In genomic region chr1:88731475-88731874, GRCh38 we compare ENCODE assay signal across 9 cellular contexts. TPM values are rescaled to one million over a fixed set of nuclear protein-coding genes. Genes with fewer than 3 reads are reported as not detected.
DNase-seq lines count a peak whose midpoint lies in the region; ATAC-seq and TF ChIP-seq lines count a peak whose summit lies in the region.
"Had no signal": no experiment of that assay in that cellular context is flagged by ENCODE, and none has a peak within 500 bp of the region (broad histone marks: within the 10 kb centered on the region; RNA-seq: fewer than 3 reads in every experiment).

No MANE protein-coding gene starts in this region.

- TF ChIP-seq CTCF in fibroblast of lung (conservative IDR thresholded peaks at IDR 0.05 in 1 of 2, IDR thresholded peaks at IDR 0.05 in 1 of 2; ENCODE audit: low read depth in 1 of 2, low read length in 2 of 2) (no peak), psoas muscle (IDR thresholded peaks at IDR 0.05) (no peak)

- H3K4me3 ChIP-seq in fibroblast of lung (replicated peaks in 1 of 4; ENCODE audit: control extremely low read depth in 1 of 4, insufficient read depth in 1 of 4, low read depth in 3 of 4, low read length in 4 of 4) (peak overlapping the region in 3 of 4 experiments; percentile 14 to 39 (median 35)), psoas muscle (no peak overlapping the region)

- peak overlapping the region; percentile 61 for H3K27ac ChIP-seq in fibroblast of lung (ENCODE audit: insufficient read depth, low read length)
- H3K27ac ChIP-seq in psoas muscle, result peak overlapping the region; percentile 71

- no peaks in the 10 kb centered on the region for H4K20me1 ChIP-seq in fibroblast of lung (ENCODE audit: control insufficient read depth, extremely low read depth, insufficient read depth, low read length)

- no peaks in the 10 kb centered on the region for H3K36me3 ChIP-seq in fibroblast of lung (ENCODE audit: control insufficient read depth, insufficient read depth, low read length)
- no peaks in the 10 kb centered on the region for H3K36me3 ChIP-seq in psoas muscle (ENCODE audit: insufficient read depth in 1 of 2, low read depth in 1 of 2)

- no peak overlapping the region for H3K9ac ChIP-seq in fibroblast of lung (ENCODE audit: insufficient read depth, low read length)

- H3K79me2 ChIP-seq in fibroblast of lung (ENCODE audit: control insufficient read depth, insufficient read depth, low read length), result peaks cover 62% of the 10 kb centered on the region

- H3K27me3 ChIP-seq in fibroblast of lung (ENCODE audit: control insufficient read depth, insufficient read depth, low read length) (no peaks in the 10 kb centered on the region), psoas muscle (ENCODE audit: insufficient read depth in 3 of 3, low read length in 2 of 3) (no peaks in the 10 kb centered on the region)

- H3K4me2 ChIP-seq in fibroblast of lung (ENCODE audit: extremely low read depth, insufficient read depth, low read length), result peak overlapping the region; percentile 80

- 3 to 18% (median 7%) methylated on average over 2 of the region's 2 CpGs for WGBS in psoas muscle, 3 donors

- ATAC-seq in psoas muscle, result peak in 3 of 4 donors; percentile 46 to 78 (median 64)
- no peak for ATAC-seq in GM18511 (IDR thresholded peaks at IDR 0.05; ENCODE audit: unreplicated experiment)
- no peak for ATAC-seq in HG03378 (IDR thresholded peaks at IDR 0.05; ENCODE audit: unreplicated experiment)
- ATAC-seq in HG03095 (IDR thresholded peaks at IDR 0.05; ENCODE audit: unreplicated experiment), result no peak
- ATAC-seq: HCT116 had no signal

- intact Hi-C loops in psoas muscle (cut with DNase I), result no loop called here

- H2AFZ ChIP-seq in fibroblast of lung (ENCODE audit: low read length), result no peak overlapping the region

- DNase-seq in EH (ENCODE audit: low read depth) (peak; percentile 98), fibroblast of lung (ENCODE audit: low read depth in 2 of 2) (peak; percentile 94 to 96), psoas muscle (no peak), HT-29 (ENCODE audit: low spot score) (no peak)

- peaks cover 14% of the 10 kb centered on the region for H3K4me1 ChIP-seq in fibroblast of lung (ENCODE audit: control insufficient read depth, extremely low read depth, insufficient read depth, low read length)
- H3K4me1 ChIP-seq in psoas muscle, result peaks cover 24% of the 10 kb centered on the region

- no peaks in the 10 kb centered on the region for H3K9me3 ChIP-seq in fibroblast of lung (ENCODE audit: control insufficient read depth, insufficient read depth, low read depth, low read length)
- H3K9me3 ChIP-seq in psoas muscle, result peaks cover 6% of the 10 kb centered on the region

TF ChIP-seq in PFSK-1, 5 proteins besides CTCF, POLR2A, EP300 and RAD21:
- TF ChIP-seq FOXP2 (optimal IDR thresholded peaks at IDR 0.05; ENCODE audit: borderline replicate concordance, extremely low read depth, extremely low read length, insufficient read depth), result no peak
- 0 out of 2 replicates have a peak, but pooled peaks have one; percentile 17 for TF ChIP-seq SIN3A (IDR thresholded peaks at IDR 0.05; ENCODE audit: borderline replicate concordance, insufficient read depth, low read length)

RNA-seq across cellular contexts. Expression of gene PKN2, which starts 47.4 kb away (rescaled TPM):
- 10.3 TPM for polyA plus RNA-seq in PFSK-1 (2012; ENCODE audit: insufficient read length, low read depth)
- 22.6 and 28.7 TPM in 2 replicates for total RNA-seq in fibroblast of lung
- 26.8 and 29.9 TPM in 2 replicates for polyA plus RNA-seq in fibroblast of lung
- 14.2 and 17.3 TPM in 2 replicates for polyA plus RNA-seq in fibroblast of lung (2012)
- polyA minus RNA-seq in fibroblast of lung (ENCODE audit: low replicate concordance), result 6.0 and 8.0 TPM in 2 replicates
- total RNA-seq in psoas muscle, result 10 to 100 TPM; 16.7 to 21.2 (median 19.2) TPM
- polyA plus RNA-seq in psoas muscle, result 10 to 100 TPM in 1 of 3 donors, 1 to 10 TPM in 2; 6.2 to 15.5 (median 6.9) TPM
- total RNA-seq in HT-29 (2014; rRNA removed; shearing (Covaris generic)), result 12.2 and 14.9 TPM in 2 replicates

Comparison
In these comparisons a context has a peak if more than half of its experiments do, and no peak if none do; other contexts are left out.
1. DNase-seq: peak in EH (single experiment) and fibroblast of lung (2 of 2); none in psoas muscle (0 of 2) and HT-29 (single experiment).
2. ATAC-seq: peak in psoas muscle (3 of 4); none in GM18511 (single experiment), HG03378 (single experiment) and HG03095 (single experiment).